Comparison of ENCODE assay signal across 31 cellular contexts in the genomic region with DNA sequence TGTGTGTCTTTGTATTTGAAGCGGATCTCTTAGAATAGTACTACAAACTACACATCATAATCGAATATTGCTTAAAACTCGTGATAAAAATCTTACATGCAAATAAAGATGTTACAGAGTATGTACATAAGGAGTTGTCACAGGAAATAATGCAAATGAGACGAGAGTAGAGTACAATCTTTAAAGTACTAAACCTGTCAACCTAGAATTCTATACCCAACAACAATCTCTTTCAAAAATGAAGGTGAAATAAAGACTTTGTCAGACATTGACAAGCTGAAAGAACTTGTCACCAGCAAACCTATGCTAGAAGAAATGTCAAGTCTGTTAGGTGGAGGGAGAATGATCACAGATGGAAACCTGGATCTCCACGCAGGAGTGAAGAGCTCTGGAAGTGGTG.
DNase-seq lines count a peak whose midpoint lies in the region; ATAC-seq and TF ChIP-seq lines count a peak whose summit lies in the region.
"Had no signal": no experiment of that assay in that cellular context is flagged by ENCODE, and none has a peak within 500 bp of the region (broad histone marks: within the 10 kb centered on the region; RNA-seq: fewer than 3 reads in every experiment).

No MANE protein-coding gene starts in this region.

- peak; percentile 1 for DNase-seq in DMS79 treated with DMSO at 0.1 percent for 48 hours (lab: John Stamatoyannopoulos, UW)
- DNase-seq in DMS79 (lab: John Stamatoyannopoulos, UW), result no peak
- no peak for DNase-seq in OCI-LY7 (ENCODE audit: low spot score)
- peak; percentile 18 for DNase-seq in osteoblast (ENCODE audit: insufficient read length, low spot score, missing footprints)
- DNase-seq in NCI-H1105 treated with DMSO at 0.1 percent for 48 hours (lab: John Stamatoyannopoulos, UW), result no peak
- no peak for DNase-seq in activated gamma-delta T cell (lab: John Stamatoyannopoulos, UW)
- DNase-seq: 8988T; ACHN; AML-193; BE2C; C1 segment of cervical spinal cord; Caco-2; Calu3; CD4-positive, alpha-beta memory T cell; CD4-positive, alpha-beta T cell; CD4-positive, CD25-positive, alpha-beta regulatory T cell; CD8-positive, alpha-beta memory T cell; CD8-positive, alpha-beta T cell; COR-L47; DMS 273 treated with DMSO at 0.1 percent for 48 hours; DMS153; DMS53; DND-41; EL had no signal

- H3K79me2 ChIP-seq in OCI-LY7 (ENCODE audit: insufficient read depth, low read depth, low read length), result no peaks in the 10 kb centered on the region
- H3K79me2 ChIP-seq in osteoblast (ENCODE audit: insufficient read depth, low read length), result no peaks in the 10 kb centered on the region

- no peak overlapping the region for H3K27ac ChIP-seq in HEK293 (ENCODE audit: extremely low read depth, low read depth, low read length)
- H3K27ac ChIP-seq in OCI-LY7 (ENCODE audit: low read depth, low read length, poor library complexity, severe bottlenecking), result no peak overlapping the region
- H3K27ac ChIP-seq in osteoblast (ENCODE audit: low read depth, low read length), result no peak overlapping the region
- H3K27ac ChIP-seq: 22Rv1; A549; BLaER1; BLaER1 treated with 17β-estradiol and CSF1 and Interleukin-3, amounts not matched to agents 10 nM and 100 nM; C4-2B had no signal

- POLR2A ChIA-PET in HEK293 (lab: Yijun Ruan, JAX) (no interaction called here), OCI-LY7 (lab: Charles Lee) (no interaction called here)

- no peaks in the 10 kb centered on the region for H3K36me3 ChIP-seq in HEK293 (ENCODE audit: control insufficient read depth in 2 of 2, insufficient read depth in 1 of 2, low read length in 2 of 2)
- H3K36me3 ChIP-seq in OCI-LY7 (ENCODE audit: insufficient read depth, low read length), result no peaks in the 10 kb centered on the region
- H3K36me3 ChIP-seq in osteoblast (ENCODE audit: insufficient read depth, low read length), result no peaks in the 10 kb centered on the region
- H3K36me3 ChIP-seq: BE2C had no signal

- no peaks in the 10 kb centered on the region for H4K20me1 ChIP-seq in OCI-LY7 (ENCODE audit: insufficient read depth, low read length)
- H4K20me1 ChIP-seq in osteoblast (ENCODE audit: insufficient read depth, low read length), result peaks cover 2% of the 10 kb centered on the region

- H2AFZ ChIP-seq in OCI-LY7 (ENCODE audit: low read length) (no peak overlapping the region), osteoblast (ENCODE audit: low read length) (no peak overlapping the region)

- TF ChIP-seq CTCF in HEK293 (tag by site-specific recombination; IDR thresholded peaks at IDR 0.05) (no peak), OCI-LY7 (conservative IDR thresholded peaks at IDR 0.05; ENCODE audit: low read length) (no peak), osteoblast (IDR thresholded peaks at IDR 0.05; ENCODE audit: extremely low read depth, low read depth, low read length) (no peak)

- CTCF ChIA-PET in HEK293 (lab: Yijun Ruan, JAX) (no interaction called here), OCI-LY7 (lab: Charles Lee; ENCODE audit: unreplicated experiment) (no interaction called here)

- H3K4me2 ChIP-seq in OCI-LY7 (ENCODE audit: low read length), result no peak overlapping the region
- no peak overlapping the region for H3K4me2 ChIP-seq in osteoblast (ENCODE audit: insufficient read depth, low read length)
- H3K4me2 ChIP-seq: A549; BLaER1; BLaER1 treated with 17β-estradiol and CSF1 and Interleukin-3, amounts not matched to agents 10 nM and 100 nM had no signal

- no peak for ATAC-seq in HG03565 (IDR thresholded peaks at IDR 0.05; ENCODE audit: unreplicated experiment)
- ATAC-seq: A549; CD8-positive, alpha-beta T cell had no signal

- intact Hi-C loops in OCI-LY7 (cut with micrococcal nuclease; ENCODE audit: unreplicated experiment), result no loop called here

- H3K4me1 ChIP-seq in HEK293 (ENCODE audit: control insufficient read depth, insufficient read depth, low read length) (no peaks in the 10 kb centered on the region), OCI-LY7 (ENCODE audit: insufficient read depth, low read length, poor library complexity, severe bottlenecking) (no peaks in the 10 kb centered on the region), osteoblast (ENCODE audit: insufficient read depth, low read length) (no peaks in the 10 kb centered on the region)
- H3K4me1 ChIP-seq: A549, Caco-2 had no signal

- H3K9me3 ChIP-seq in HEK293 (ENCODE audit: control insufficient read depth, insufficient read depth, low read depth, low read length) (no peaks in the 10 kb centered on the region), OCI-LY7 (ENCODE audit: low read length) (peaks cover 12% of the 10 kb centered on the region; the same call in 1 of the 2 replicates), osteoblast (ENCODE audit: low read depth, low read length) (no peaks in the 10 kb centered on the region)
- H3K9me3 ChIP-seq: A549, BE2C, Caco-2 had no signal

- TSS peak; percentile 60 for BruUV-seq in OCI-LY7 (replicated peaks; lab: Mats Ljungman, UMichigan)

- no peaks in the 10 kb centered on the region for H3K27me3 ChIP-seq in osteoblast (ENCODE audit: insufficient read depth, low read length)
- H3K27me3 ChIP-seq: BE2C had no signal

- H3K4me3 ChIP-seq in HEK293 (ENCODE audit: low read depth, low read length), result no peak overlapping the region
- H3K4me3 ChIP-seq in OCI-LY7 (ENCODE audit: low read depth, low read length, poor library complexity, severe bottlenecking), result no peak overlapping the region
- no peak overlapping the region for H3K4me3 ChIP-seq in osteoblast (ENCODE audit: insufficient read depth, low read length)
- H3K4me3 ChIP-seq: A549; BLaER1; BLaER1 treated with 17β-estradiol and CSF1 and Interleukin-3, amounts not matched to agents 10 nM and 100 nM had no signal

- H3K9me2 ChIP-seq in OCI-LY7 (ENCODE audit: insufficient read depth, low read length), result no peaks in the 10 kb centered on the region

TF ChIP-seq in HEK293, 187 proteins besides CTCF, POLR2A, EP300 and RAD21:
- TF ChIP-seq TRIM28 (IDR thresholded peaks at IDR 0.05; ENCODE audit: borderline replicate concordance, low read length), result peak; percentile 75
- no peak for TF ChIP-seq ZNF184 (tag by site-specific recombination; IDR thresholded peaks at IDR 0.05)
- TF ChIP-seq ZNF529 (tag by site-specific recombination; IDR thresholded peaks at IDR 0.05; ENCODE audit: insufficient replicate concordance), result no peak
- no peak for TF ChIP-seq MEIS1 (CRISPR knock-in tag; IDR thresholded peaks at IDR 0.05; ENCODE audit: borderline replicate concordance)
- 0 out of 2 replicates have a peak, but pooled peaks have one; percentile 46 for TF ChIP-seq ZNF626 (tag by site-specific recombination; IDR thresholded peaks at IDR 0.05)
- TF ChIP-seq KLF8 (tag by site-specific recombination; IDR thresholded peaks at IDR 0.05), result no peak
- peak; percentile 95 for TF ChIP-seq SETDB1 (IDR thresholded peaks at IDR 0.05; ENCODE audit: insufficient read length, low read length)
- TF ChIP-seq ZNF692 (tag by site-specific recombination; IDR thresholded peaks at IDR 0.05), result no peak
- no peak for TF ChIP-seq ZNF48 (tag by site-specific recombination; IDR thresholded peaks at IDR 0.05)
- no peak for TF ChIP-seq YY1 (tag by site-specific recombination; IDR thresholded peaks at IDR 0.05)
- TF ChIP-seq ZNF560 (tag by site-specific recombination; IDR thresholded peaks at IDR 0.05; ENCODE audit: borderline replicate concordance), result no peak
TF ChIP-seq in HEK293: peak in this region for 3.

Comparison
In these comparisons a context has a peak if more than half of its experiments do, and no peak if none do; other contexts are left out.
1. DNase-seq: peak in DMS79 treated with DMSO at 0.1 percent for 48 hours (single experiment) and osteoblast (single experiment); none in DMS79 (single experiment), OCI-LY7 (single experiment), NCI-H1105 treated with DMSO at 0.1 percent for 48 hours (single experiment) and activated gamma-delta T cell (single experiment).